ENCODE assay signal across 11 cellular contexts in the genomic region with DNA sequence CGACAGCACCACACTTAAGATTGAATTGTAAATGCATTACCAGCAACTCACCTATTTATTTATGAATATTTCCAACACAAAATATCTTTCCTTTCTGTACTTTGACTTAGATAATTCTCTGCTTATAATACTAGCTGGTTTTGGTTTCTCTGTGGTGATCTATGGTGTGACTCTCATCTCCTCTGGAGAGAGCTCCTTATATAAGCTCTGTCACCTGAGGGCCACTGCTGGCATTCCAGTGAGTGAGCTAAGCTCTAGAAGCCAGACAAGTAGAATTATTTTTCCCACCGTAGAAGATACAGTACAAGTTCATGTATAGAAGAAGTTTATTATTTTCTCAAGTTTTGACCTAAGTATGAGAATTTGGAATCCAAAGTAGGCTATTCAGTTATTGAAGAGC.
DNase-seq lines count a peak whose midpoint lies in the region; ATAC-seq and TF ChIP-seq lines count a peak whose summit lies in the region.
"Had no signal": no experiment of that assay in that cellular context is flagged by ENCODE, and none has a peak within 500 bp of the region (broad histone marks: within the 10 kb centered on the region; RNA-seq: fewer than 3 reads in every experiment).

No MANE protein-coding gene starts in this region.

- H3K4me1 ChIP-seq in upper lobe of right lung: peaks cover 24% of the 10 kb centered on the region

- no peak for DNase-seq in activated CD4-positive, alpha-beta memory T cell treated with anti-CD3 and anti-CD28 coated beads, Interleukin-2, amount 10 ng/mL, durations not matched to agents 7 days and 5 days
- DNase-seq in HT-29 (ENCODE audit: low spot score): no peak
- no peak for DNase-seq in NCI-H345 (lab: John Stamatoyannopoulos, UW)
- DNase-seq in upper lobe of right lung: no peak
- DNase-seq: activated gamma-delta T cell; effector CD4-positive, alpha-beta T cell; heart right ventricle; NCI-H82 had no signal

- H3K9me3 ChIP-seq in upper lobe of right lung: no peaks in the 10 kb centered on the region
- H3K9me3 ChIP-seq: heart right ventricle had no signal

- H3K4me3 ChIP-seq in upper lobe of right lung: no peak overlapping the region
- H3K4me3 ChIP-seq: heart right ventricle had no signal

- no peaks in the 10 kb centered on the region for H3K27me3 Mint-ChIP-seq in activated CD4-positive, alpha-beta memory T cell treated with anti-CD3 and anti-CD28 coated beads, Interleukin-2, amount 10 ng/mL, durations not matched to agents 7 days and 5 days
- no peaks in the 10 kb centered on the region for H3K27me3 Mint-ChIP-seq in nephron (ENCODE audit: low read depth)

- peak; percentile 34 for ATAC-seq in GM18870 (IDR thresholded peaks at IDR 0.05; ENCODE audit: unreplicated experiment)
- peak; percentile 32 for ATAC-seq in HG02642 (IDR thresholded peaks at IDR 0.05; ENCODE audit: poor library complexity, unreplicated experiment)
- no peak for ATAC-seq in upper lobe of right lung
- ATAC-seq: heart right ventricle had no signal

- H3K36me3 ChIP-seq in upper lobe of right lung: no peaks in the 10 kb centered on the region
- H3K36me3 ChIP-seq: heart right ventricle had no signal

- TF ChIP-seq CTCF in nephron (IDR thresholded peaks at IDR 0.05; ENCODE audit: unreplicated experiment in 3 of 3) (no peak), upper lobe of right lung (IDR thresholded peaks at IDR 0.05) (no peak)

- no peak overlapping the region for H3K27ac ChIP-seq in upper lobe of right lung

- no peaks in the 10 kb centered on the region for H3K9me3 Mint-ChIP-seq in activated CD4-positive, alpha-beta memory T cell treated with anti-CD3 and anti-CD28 coated beads, Interleukin-2, amount 10 ng/mL, durations not matched to agents 7 days and 5 days
- no peaks in the 10 kb centered on the region for H3K9me3 Mint-ChIP-seq in nephron

- peaks cover 38% of the 10 kb centered on the region for H3K36me3 Mint-ChIP-seq in activated CD4-positive, alpha-beta memory T cell treated with anti-CD3 and anti-CD28 coated beads, Interleukin-2, amount 10 ng/mL, durations not matched to agents 7 days and 5 days (ENCODE audit: low read depth)
- H3K36me3 Mint-ChIP-seq in nephron (ENCODE audit: low read depth): no peaks in the 10 kb centered on the region

- CTCF ChIA-PET in activated CD4-positive, alpha-beta memory T cell treated with anti-CD3 and anti-CD28 coated beads, Interleukin-2, amount 10 ng/mL, durations not matched to agents 7 days and 5 days (lab: Charles Lee): interaction anchor here (0.7 to 1.6 kb wide), 5 partner anchors 9 to 178 kb away, joined by 3 to 8 read pairs (median 3); a partner anchor contains a TSS

- intact Hi-C loops in upper lobe of right lung (cut with DNase I): no loop called here

- H3K4me1 Mint-ChIP-seq in activated CD4-positive, alpha-beta memory T cell treated with anti-CD3 and anti-CD28 coated beads, Interleukin-2, amount 10 ng/mL, durations not matched to agents 7 days and 5 days: peaks cover 89% of the 10 kb centered on the region
- peaks cover 5% of the 10 kb centered on the region for H3K4me1 Mint-ChIP-seq in nephron

- peak overlapping the region; percentile 9 for H3K4me3 Mint-ChIP-seq in activated CD4-positive, alpha-beta memory T cell treated with anti-CD3 and anti-CD28 coated beads, Interleukin-2, amount 10 ng/mL, durations not matched to agents 7 days and 5 days
- H3K4me3 Mint-ChIP-seq in nephron: no peak overlapping the region

- H3K27me3 ChIP-seq in upper lobe of right lung: no peaks in the 10 kb centered on the region
- H3K27me3 ChIP-seq: heart right ventricle had no signal

- peak overlapping the region; percentile 52 for H3K27ac Mint-ChIP-seq in activated CD4-positive, alpha-beta memory T cell treated with anti-CD3 and anti-CD28 coated beads, Interleukin-2, amount 10 ng/mL, durations not matched to agents 7 days and 5 days
- H3K27ac Mint-ChIP-seq in nephron: peak overlapping the region in 2 of 3 experiments; percentile 9 to 29

- POLR2A ChIA-PET in activated CD4-positive, alpha-beta memory T cell treated with anti-CD3 and anti-CD28 coated beads, Interleukin-2, amount 10 ng/mL, durations not matched to agents 7 days and 5 days (lab: Charles Lee): interaction anchor here (0.7 to 14.7 kb wide), 12 partner anchors 8 to 117 kb away, joined by 3 to 151 read pairs (median 4); a partner anchor contains a TSS
